16 cellular contexts compared by ENCODE assay signal in genomic region chr5:147735621-147736125, GRCh38. TPM values are rescaled to one million over a fixed set of nuclear protein-coding genes. Genes with fewer than 3 reads are reported as not detected.
"Had no signal": no experiment of that assay in that cellular context is flagged by ENCODE, and none has a peak within 500 bp of the region (broad histone marks: within the 10 kb centered on the region; RNA-seq: fewer than 3 reads in every experiment).

No MANE protein-coding gene starts in this region.

- H3K4me1 ChIP-seq: heart left ventricle had no signal

- H3K27me3 Mint-ChIP-seq: naive B cell had no signal

- H3K36me3 ChIP-seq: heart left ventricle, neutrophil, stomach had no signal

- ATAC-seq: esophagus mucosa, heart left ventricle, left ventricle myocardium superior had no signal

- DNase-seq: cortex of kidney; effector memory CD4-positive, alpha-beta T cell; heart left ventricle; left ventricle myocardium superior; mesendoderm; naive B cell; posterior cingulate gyrus; stimulated activated CD4-positive, alpha-beta T cell treated with anti-CD3 and anti-CD28 coated beads, Interleukin-12 subunit alpha, Interleukin-12 subunit beta, amount 100 ng/mL, for 4 hours; stimulated activated naive CD4-positive, alpha-beta T cell; stomach; substantia nigra; trophoblast cell had no signal

- H3K4me3 Mint-ChIP-seq: naive B cell had no signal

- H3K27ac Mint-ChIP-seq: naive B cell had no signal

- H3K27ac ChIP-seq: heart left ventricle, neutrophil, stomach had no signal

- H3K4me3 ChIP-seq: heart left ventricle, stomach had no signal

- H3K27me3 ChIP-seq: heart left ventricle, neutrophil, stomach had no signal

- H3K9me3 ChIP-seq: heart left ventricle, neutrophil, stomach had no signal

RNA-seq across cellular contexts. Expression of gene JAKMIP2, which starts 46.9 kb away (rescaled TPM):
- total RNA-seq: lung microvascular endothelial cell had no signal
- polyA plus RNA-seq: keratinocyte had no signal
